1 cellular context compared by ENCODE assay signal in genomic region chr16:11211061-11211976, GRCh38.
TF ChIP-seq lines count a peak whose summit lies in the region.

No MANE protein-coding gene starts in this region.

TF ChIP-seq in H1, 55 proteins besides CTCF, POLR2A, EP300 and RAD21:
- TF ChIP-seq KDM5A (IDR thresholded peaks at IDR 0.05; ENCODE audit: low read length) (no peak), FOSL1 (IDR thresholded peaks at IDR 0.05; ENCODE audit: insufficient read depth, low read depth, low read length) (no peak), BACH1 (IDR thresholded peaks at IDR 0.05; ENCODE audit: low read length) (no peak), ASH2L (IDR thresholded peaks at IDR 0.05; ENCODE audit: low read length) (no peak), EZH2 (IDR thresholded peaks at IDR 0.05; ENCODE audit: low read depth, low read length, severe bottlenecking) (no peak), TCF12 (IDR thresholded peaks at IDR 0.05; ENCODE audit: low read depth, low read length) (no peak), TEAD4 (IDR thresholded peaks at IDR 0.05; ENCODE audit: low read depth, low read length) (no peak), YY1 (IDR thresholded peaks at IDR 0.05; ENCODE audit: low read depth, low read length) (no peak), TAF7 (optimal IDR thresholded peaks at IDR 0.05; ENCODE audit: borderline replicate concordance, low read depth, low read length) (no peak)
